Comparison of ENCODE assay signal across 22 cellular contexts in the genomic region with DNA sequence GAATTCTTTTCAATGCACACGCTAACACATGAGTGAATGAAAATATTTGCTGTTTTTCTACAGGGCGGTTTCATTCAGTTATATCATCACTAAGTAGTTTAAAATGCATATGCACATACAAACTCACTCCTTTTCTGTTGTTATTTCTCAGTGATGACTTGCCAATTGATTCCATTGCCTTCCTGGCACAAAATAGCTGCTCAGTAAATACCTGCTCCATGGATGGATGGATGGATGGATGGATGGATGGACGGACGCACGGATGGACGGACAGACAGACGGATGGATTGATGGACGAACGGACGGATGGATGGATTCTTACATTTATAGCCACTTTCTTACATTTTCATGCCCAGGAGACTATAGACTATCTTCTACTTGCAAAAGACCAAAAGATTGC.
"Had no signal": no experiment of that assay in that cellular context is flagged by ENCODE, and none has a peak within 500 bp of the region (broad histone marks: within the 10 kb centered on the region; RNA-seq: fewer than 3 reads in every experiment).

No MANE protein-coding gene starts in this region.

- H3K27ac Mint-ChIP-seq: activated T-cell treated with anti-CD3 and anti-CD28 coated beads, Interleukin-2, amount 50 U/mL, for 24 hours; nephron progenitor cell; type B pancreatic cell; WTC11 had no signal

- ATAC-seq: heart right ventricle, left cardiac atrium, pancreas, psoas muscle, WTC11 had no signal

- H3K4me3 Mint-ChIP-seq: activated naive CD4-positive, alpha-beta T cell treated with anti-CD3 and anti-CD28 coated beads for 36 hours; activated T-cell treated with anti-CD3 and anti-CD28 coated beads, Interleukin-2, amount 50 U/mL, for 24 hours; nephron progenitor cell; type B pancreatic cell; WTC11 had no signal

- DNase-seq: activated CD4-positive, alpha-beta T cell treated with anti-CD3 and anti-CD28 coated beads for 4 hours; activated CD8-positive, alpha-beta memory T cell treated with anti-CD3 and anti-CD28 coated beads for 24 hours; activated CD8-positive, alpha-beta memory T cell treated with anti-CD3 and anti-CD28 coated beads, Interleukin-2, amount 50 U/mL, for 4 hours; activated naive CD4-positive, alpha-beta T cell treated with anti-CD3 and anti-CD28 coated beads for 36 hours; activated T-cell treated with anti-CD3 and anti-CD28 coated beads, Interleukin-2, amount 50 U/mL, for 24 hours; amniotic stem cell; foreskin fibroblast; heart right ventricle; islet precursor cell; left cardiac atrium; midbrain; nephron progenitor cell; pancreas; SK-N-SH; spleen; stimulated activated CD4-positive, alpha-beta T cell treated with anti-CD3 and anti-CD28 coated beads, Interleukin-4, amount 100 ng/mL, for 1 hour; stimulated activated naive CD4-positive, alpha-beta T cell; T1000 had no signal

- FAIRE-seq: bronchial epithelial cell, pancreas had no signal

- H3K36me3 Mint-ChIP-seq: type B pancreatic cell, WTC11 had no signal

- H3K27me3 Mint-ChIP-seq: activated T-cell treated with anti-CD3 and anti-CD28 coated beads, Interleukin-2, amount 50 U/mL, for 24 hours had no signal

- H3K9me3 Mint-ChIP-seq: activated T-cell treated with anti-CD3 and anti-CD28 coated beads, Interleukin-2, amount 50 U/mL, for 24 hours; nephron progenitor cell; type B pancreatic cell; WTC11 had no signal
